In genomic region chr13:95192998-95193397, GRCh38 we compare ENCODE assay signal across 25 cellular contexts.
DNase-seq lines count a peak whose midpoint lies in the region; ATAC-seq and TF ChIP-seq lines count a peak whose summit lies in the region.
"Had no signal": no experiment of that assay in that cellular context is flagged by ENCODE, and none has a peak within 500 bp of the region (broad histone marks: within the 10 kb centered on the region; RNA-seq: fewer than 3 reads in every experiment).

No MANE protein-coding gene starts in this region.

- H3K27me3 ChIP-seq in A673 (replicated peaks; ENCODE audit: insufficient read depth, low read depth, low read length, poor library complexity) (no peaks in the 10 kb centered on the region), Panc1 (ENCODE audit: control insufficient read depth, insufficient read depth, low read length) (no peaks in the 10 kb centered on the region), liver (ENCODE audit: control insufficient read depth in 4 of 4, insufficient read depth in 4 of 4, low read length in 3 of 4) (no peaks in the 10 kb centered on the region), psoas muscle (ENCODE audit: insufficient read depth in 3 of 3, low read length in 2 of 3) (no peaks in the 10 kb centered on the region), neuronal stem cell (ENCODE audit: control insufficient read depth in 3 of 3, insufficient read depth in 3 of 3, low read depth in 1 of 3, low read length in 3 of 3) (no peaks in the 10 kb centered on the region)
- H3K27me3 ChIP-seq: BLaER1 treated with 17β-estradiol and CSF1 and Interleukin-3, amounts not matched to agents 10 nM and 100 nM; SJSA1 had no signal

- no peak overlapping the region for H4K91ac ChIP-seq in neuronal stem cell (ENCODE audit: low read depth, low read length, poor library complexity)

- in situ Hi-C loops in Panc1 (cut with HindIII; ENCODE audit: low pct_unique_long_range_greater_than_20kb, low sequenced_read_pairs) = no loop called here

- no peak overlapping the region for H3K23ac ChIP-seq in neuronal stem cell (ENCODE audit: low read depth, low read length, poor library complexity)

- no peak overlapping the region for H3K4ac ChIP-seq in neuronal stem cell (ENCODE audit: low read length)

- peak overlapping the region; percentile 60 for H3K27ac ChIP-seq in A673 (ENCODE audit: low read depth, low read length, poor library complexity, severe bottlenecking)
- H3K27ac ChIP-seq in Panc1 (ENCODE audit: low read length) = peak overlapping the region; percentile 39
- H3K27ac ChIP-seq in liver (ENCODE audit: low read depth in 1 of 2, low read length in 2 of 2) = peak overlapping the region; percentile 78 to 88
- peak overlapping the region; percentile 71 for H3K27ac ChIP-seq in psoas muscle
- no peak overlapping the region for H3K27ac ChIP-seq in neuronal stem cell (replicated peaks; ENCODE audit: low read length)
- H3K27ac ChIP-seq: BLaER1 treated with 17β-estradiol and CSF1 and Interleukin-3, amounts not matched to agents 10 nM and 100 nM; SJSA1 had no signal

- no peak overlapping the region for H4K8ac ChIP-seq in neuronal stem cell (ENCODE audit: low read depth, low read length)

- H2BK15ac ChIP-seq in neuronal stem cell (ENCODE audit: low read length) = no peak overlapping the region

- H2BK12ac ChIP-seq in neuronal stem cell (ENCODE audit: low read length) = no peak overlapping the region

- no peak overlapping the region for H3K18ac ChIP-seq in neuronal stem cell (ENCODE audit: low read length)

- TF ChIP-seq CTCF in A673 (conservative IDR thresholded peaks at IDR 0.05; ENCODE audit: low read depth, low read length) = no peak
- TF ChIP-seq CTCF in Panc1 (IDR thresholded peaks at IDR 0.05) = no peak
- no peak for TF ChIP-seq CTCF in liver (IDR thresholded peaks at IDR 0.05; ENCODE audit: low read depth, low read length, missing input control)
- TF ChIP-seq CTCF in psoas muscle (IDR thresholded peaks at IDR 0.05) = no peak

- BruUV-seq in A673 (replicated peaks; lab: Mats Ljungman, UMichigan) = no TSS peak
- no TSS peak for BruUV-seq in Panc1 (replicated peaks; lab: Mats Ljungman, UMichigan)

- CTCF ChIA-PET in A673 (lab: Charles Lee) = interaction anchor here (2.1 to 2.4 kb wide), 2 partner anchors 188 to 211 kb away, joined by 27 to 31 read pairs; no protein-coding TSS in a partner anchor
- CTCF ChIA-PET in Panc1 (lab: Charles Lee) = interaction anchor here (0.6 to 2.3 kb wide), 2 partner anchors 20 to 212 kb away, joined by 4 to 10 read pairs; no protein-coding TSS in a partner anchor

- H3K4me2 ChIP-seq in neuronal stem cell (ENCODE audit: insufficient read depth, low read length, poor library complexity, severe bottlenecking) = no peak overlapping the region
- H3K4me2 ChIP-seq: BLaER1 treated with 17β-estradiol and CSF1 and Interleukin-3, amounts not matched to agents 10 nM and 100 nM had no signal

- H3K9ac ChIP-seq in liver (ENCODE audit: low read depth in 1 of 2, low read length in 2 of 2) (no peak overlapping the region), neuronal stem cell (ENCODE audit: low read depth, low read length, poor library complexity) (no peak overlapping the region)
- H3K9ac ChIP-seq: BLaER1 treated with 17β-estradiol and CSF1 and Interleukin-3, amounts not matched to agents 10 nM and 100 nM had no signal

- H3K4me3 ChIP-seq in A673 (ENCODE audit: low read depth, low read length, poor library complexity, severe bottlenecking) (no peak overlapping the region), Panc1 (ENCODE audit: low read depth in 2 of 2, low read length in 2 of 2) (no peak overlapping the region), liver (ENCODE audit: low read depth in 1 of 3, low read length in 3 of 3) (peak overlapping the region in 2 of 3 donors; percentile 23 to 30), psoas muscle (no peak overlapping the region), neuronal stem cell (ENCODE audit: low read length in 2 of 2) (no peak overlapping the region)
- H3K4me3 ChIP-seq: BLaER1 treated with 17β-estradiol and CSF1 and Interleukin-3, amounts not matched to agents 10 nM and 100 nM; HAP-1; SJSA1 had no signal

- POLR2A ChIA-PET in A673 (lab: Charles Lee; ENCODE audit: low non-redundant PET) (no interaction called here), Panc1 (lab: Charles Lee) (no interaction called here)

- no peak for ATAC-seq in Panc1
- ATAC-seq in psoas muscle = peak in 2 of 4 donors; percentile 14 to 23
- no peak for ATAC-seq in Right ventricle myocardium superior (ENCODE audit: poor library complexity)
- ATAC-seq: Right ventricle myocardium inferior had no signal

- H3K9me3 ChIP-seq in A673 (ENCODE audit: low read depth, low read length, poor library complexity, severe bottlenecking) = no peaks in the 10 kb centered on the region
- no peaks in the 10 kb centered on the region for H3K9me3 ChIP-seq in Panc1 (ENCODE audit: control insufficient read depth, insufficient read depth, low read depth, low read length)
- H3K9me3 ChIP-seq in liver (ENCODE audit: control insufficient read depth in 4 of 4, low read length in 3 of 4) = no peaks in the 10 kb centered on the region
- no peaks in the 10 kb centered on the region for H3K9me3 ChIP-seq in psoas muscle
- no peaks in the 10 kb centered on the region for H3K9me3 ChIP-seq in neuronal stem cell (replicated peaks in 1 of 2; ENCODE audit: control insufficient read depth in 2 of 2, insufficient read depth in 1 of 2, low read depth in 1 of 2, low read length in 2 of 2)
- H3K9me3 ChIP-seq: BLaER1 treated with 17β-estradiol and CSF1 and Interleukin-3, amounts not matched to agents 10 nM and 100 nM; HAP-1; SJSA1 had no signal

- H2BK120ac ChIP-seq in neuronal stem cell (ENCODE audit: low read depth, low read length) = no peak overlapping the region

- H2AFZ ChIP-seq in neuronal stem cell (ENCODE audit: low read length) = no peak overlapping the region

- H3K36me3 ChIP-seq in A673 (ENCODE audit: insufficient read depth, low read length, poor library complexity, severe bottlenecking) = peaks cover 8% of the 10 kb centered on the region
- peaks cover 4% of the 10 kb centered on the region; the same call in 1 of the 2 replicates for H3K36me3 ChIP-seq in Panc1 (ENCODE audit: control insufficient read depth, insufficient read depth, low read length)
- H3K36me3 ChIP-seq in liver (ENCODE audit: control insufficient read depth in 4 of 4, insufficient read depth in 3 of 4, low read depth in 1 of 4, low read length in 3 of 4) = no peaks in the 10 kb centered on the region
- peaks cover 0 to 23% of the 10 kb centered on the region in 2 donors for H3K36me3 ChIP-seq in psoas muscle (ENCODE audit: insufficient read depth in 1 of 2, low read depth in 1 of 2)
- peaks cover 4 to 15% of the 10 kb centered on the region in 2 donors for H3K36me3 ChIP-seq in neuronal stem cell (replicated peaks in 1 of 2; ENCODE audit: control insufficient read depth in 2 of 2, insufficient read depth in 2 of 2, low read length in 2 of 2)
- H3K36me3 ChIP-seq: HAP-1, SJSA1 had no signal

- 46% methylated on average over 7 of the region's 7 CpGs for WGBS in liver
- WGBS in psoas muscle, 3 donors = 65 to 84% (median 75%) methylated on average over 7 of the region's 7 CpGs
- WGBS in neuronal stem cell (ENCODE audit: extremely low coverage in 2 of 2, insufficient read length in 2 of 2, insufficient replicate concordance in 1 of 2), 2 donors = no CpG with 5 or more reads among the region's 7 CpGs

- no peak overlapping the region for H2BK5ac ChIP-seq in neuronal stem cell (ENCODE audit: low read length)

- no peak overlapping the region for H2AK5ac ChIP-seq in neuronal stem cell (ENCODE audit: low read depth, low read length)

- peaks cover 29% of the 10 kb centered on the region for H3K4me1 ChIP-seq in A673 (ENCODE audit: insufficient read depth, low read length, poor library complexity, severe bottlenecking)
- peaks cover 18% of the 10 kb centered on the region for H3K4me1 ChIP-seq in Panc1 (ENCODE audit: control insufficient read depth, insufficient read depth, low read length)
- peaks cover 0 to 12% (median 5%) of the 10 kb centered on the region in 4 donors for H3K4me1 ChIP-seq in liver (ENCODE audit: control insufficient read depth in 4 of 4, insufficient read depth in 4 of 4, low read length in 3 of 4)
- H3K4me1 ChIP-seq in psoas muscle = peaks cover 44% of the 10 kb centered on the region
- H3K4me1 ChIP-seq in neuronal stem cell (ENCODE audit: control insufficient read depth in 2 of 2, insufficient read depth in 1 of 2, low read depth in 1 of 2, low read length in 2 of 2) = peaks cover 3 to 8% of the 10 kb centered on the region in 2 donors
- H3K4me1 ChIP-seq: SJSA1 had no signal

- intact Hi-C loops in A673 (cut with micrococcal nuclease; ENCODE audit: unreplicated experiment) (loop anchor here (5.0 kb wide), 1 partner anchor 639 kb away; no protein-coding TSS in a partner anchor), Panc1 (cut with micrococcal nuclease; ENCODE audit: unreplicated experiment) (loop anchor here (5.0 kb wide), 2 partner anchors 104 to 284 kb away; no protein-coding TSS in a partner anchor), psoas muscle (cut with DNase I) (loop anchor here (1.0 to 5.0 kb wide), 3 partner anchors 79 to 207 kb away; no protein-coding TSS in a partner anchor), Right ventricle myocardium superior (cut with DNase I) (loop anchor here (10.0 kb wide), 1 partner anchor 282 kb away; no protein-coding TSS in a partner anchor)

- TF ChIP-seq RAD21 in liver (IDR thresholded peaks at IDR 0.05) = no peak

- DNase-seq in A673 (ENCODE audit: low spot score) (no peak), Panc1 (ENCODE audit: low read depth, low spot score) (no peak), psoas muscle (no peak), Right ventricle myocardium superior (no peak), DMS79 (lab: John Stamatoyannopoulos, UW) (no peak), neuronal stem cell (ENCODE audit: low spot score) (no peak), NCI-H524 treated with DMSO at 0.1 percent for 48 hours (lab: John Stamatoyannopoulos, UW) (no peak)
- DNase-seq: 8988T; AML-193; CD4-positive, alpha-beta memory T cell; DMS 273 treated with DMSO at 0.1 percent for 48 hours; DND-41; HFFc6; NCI-H1048; NCI-H1417; NCI-H187; NCI-H2081 treated with DMSO at 0.1 percent for 48 hours; NCI-H82; NK-92 treated with Interleukin-12 subunit alpha and Interleukin-12 subunit beta, amount 100 ng/mL, for 24 hours; PC-3 had no signal

- H3K79me1 ChIP-seq in neuronal stem cell (ENCODE audit: low read depth, low read length) = no peaks in the 10 kb centered on the region

- no peak overlapping the region for H3K14ac ChIP-seq in neuronal stem cell (ENCODE audit: low read length)

TF ChIP-seq in liver, 16 proteins besides CTCF, POLR2A, EP300 and RAD21 (continues in another document):
- TF ChIP-seq RXRA (IDR thresholded peaks at IDR 0.05) = peak in 1 of 2 donors; percentile 38
- peak; percentile 40 to 48 for TF ChIP-seq HNF4A (conservative IDR thresholded peaks at IDR 0.05)
- TF ChIP-seq, protein P1, sequence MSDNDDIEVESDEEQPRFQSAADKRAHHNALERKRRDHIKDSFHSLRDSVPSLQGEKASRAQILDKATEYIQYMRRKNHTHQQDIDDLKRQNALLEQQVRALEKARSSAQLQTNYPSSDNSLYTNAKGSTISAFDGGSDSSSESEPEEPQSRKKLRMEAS (IDR thresholded peaks at IDR 0.05) = no peak
- TF ChIP-seq GABPA (IDR thresholded peaks at IDR 0.05 in 1 of 2, conservative IDR thresholded peaks at IDR 0.05 in 1 of 2) = no peak
- no peak for TF ChIP-seq FOXA1 (IDR thresholded peaks at IDR 0.05)
- TF ChIP-seq YY1 (IDR thresholded peaks at IDR 0.05) = peak; percentile 2
- TF ChIP-seq SP1 (IDR thresholded peaks at IDR 0.05) = no peak

Comparison
In these comparisons a context has a peak if more than half of its experiments do, and no peak if none do; other contexts are left out.
1. H3K4me3 ChIP-seq: peak in liver (2 of 3); none in A673 (single experiment), Panc1 (0 of 2), psoas muscle (single experiment) and neuronal stem cell (0 of 2).